In genomic region chr18:48539406-48540328, GRCh38 we compare ENCODE assay signal across 8 cellular contexts. TPM values are rescaled to one million over a fixed set of nuclear protein-coding genes. Genes with fewer than 3 reads are reported as not detected.
DNase-seq lines count a peak whose midpoint lies in the region; ATAC-seq and TF ChIP-seq lines count a peak whose summit lies in the region.

No MANE protein-coding gene starts in this region.

- H3K4me3 ChIP-seq in NB4 (ENCODE audit: low read depth, low read length) (peak overlapping the region; percentile 54), coronary artery (peak overlapping the region; percentile 96)

- peak; percentile 12 for ATAC-seq in left colon
- ATAC-seq in GM18861 (IDR thresholded peaks at IDR 0.05; ENCODE audit: unreplicated experiment) = no peak

- no peak for TF ChIP-seq POLR2A in NB4 (IDR thresholded peaks at IDR 0.05; ENCODE audit: extremely low read depth, insufficient read length)

- peak overlapping the region; percentile 86 to 98 for H3K27ac ChIP-seq in coronary artery

- intact Hi-C loops in left colon (cut with DNase I, micrococcal nuclease) = loop anchor here in 1 of 2 donors (10.0 kb wide), 1 partner anchor 125 kb away; no protein-coding TSS in a partner anchor

- TF ChIP-seq CTCF in NB4 (IDR thresholded peaks at IDR 0.05; ENCODE audit: low read depth, low read length) (no peak), coronary artery (IDR thresholded peaks at IDR 0.05) (no peak)

- DNase-seq in ELF-1 (ENCODE audit: low read depth, low spot score) = peak; percentile 59
- peak; percentile 69 for DNase-seq in NB4 (ENCODE audit: low read depth)
- DNase-seq in activated CD4-positive, CD25-positive, alpha-beta regulatory T cell treated with anti-CD3 and anti-CD28 coated beads, Interleukin-2, amount 50 U/mL, for 72 hours = peak; percentile 33
- peak; percentile 81 for DNase-seq in coronary artery (ENCODE audit: low spot score)
- DNase-seq in left colon = peak; percentile 49 to 57
- peak; percentile 12 to 15 for DNase-seq in stimulated activated CD4-positive, alpha-beta T cell treated with anti-CD3 and anti-CD28 coated beads, Interleukin-1b, Interleukin-23, amount 100 ng/mL, for 4 hours (ENCODE audit: low read depth in 2 of 2)
- no peak for DNase-seq in GM19240 (ENCODE audit: insufficient read length, low spot score)

RNA-seq across cellular contexts. Expression of gene CTIF, which starts 0.8 kb away (rescaled TPM):
- 10 to 100 TPM; 14.8 to 18.5 TPM for total RNA-seq in left colon
